ENCODE assay signal across 1 cellular context in genomic region chr7:114418117-114418516, GRCh38.
TF ChIP-seq lines count a peak whose summit lies in the region.

No MANE protein-coding gene starts in this region.

TF ChIP-seq in HEK293, 187 proteins besides CTCF, POLR2A, EP300 and RAD21 (continued from another document and continues in another):
- TF ChIP-seq ZNF639 (tag by site-specific recombination; IDR thresholded peaks at IDR 0.05) (peak; percentile 92), ZBTB20 (tag by site-specific recombination; IDR thresholded peaks at IDR 0.05) (no peak), IKZF3 (tag by site-specific recombination; IDR thresholded peaks at IDR 0.05) (peak; percentile 99), SP3 (tag by site-specific recombination; IDR thresholded peaks at IDR 0.05) (no peak; the same call in 1 of the 2 replicates), ZNF677 (tag by site-specific recombination; IDR thresholded peaks at IDR 0.05) (no peak), ZNF169 (tag by site-specific recombination; IDR thresholded peaks at IDR 0.05) (no peak), ZNF510 (tag by site-specific recombination; IDR thresholded peaks at IDR 0.05; ENCODE audit: insufficient replicate concordance) (no peak), ZFP69B (tag by site-specific recombination; IDR thresholded peaks at IDR 0.05) (peak; percentile 70; the same call in 1 of the 2 replicates), ZFP41 (tag by site-specific recombination; IDR thresholded peaks at IDR 0.05; ENCODE audit: borderline replicate concordance) (no peak), ZNF449 (tag by site-specific recombination; IDR thresholded peaks at IDR 0.05) (peak; percentile 44; the same call in 1 of the 2 replicates), ZNF433 (tag by site-specific recombination; IDR thresholded peaks at IDR 0.05; ENCODE audit: low read depth) (no peak), ZFP37 (tag by site-specific recombination; IDR thresholded peaks at IDR 0.05) (no peak), ZNF404 (tag by site-specific recombination; IDR thresholded peaks at IDR 0.05) (no peak), ZNF2 (tag by site-specific recombination; IDR thresholded peaks at IDR 0.05) (peak; percentile 85), ZNF530 (tag by site-specific recombination; IDR thresholded peaks at IDR 0.05; ENCODE audit: low read depth) (no peak), BCL11B (tag by site-specific recombination; IDR thresholded peaks at IDR 0.05; ENCODE audit: low read depth) (no peak), KLF17 (tag by site-specific recombination; IDR thresholded peaks at IDR 0.05) (no peak), RBAK (tag by site-specific recombination; IDR thresholded peaks at IDR 0.05) (no peak), ZNF488 (tag by site-specific recombination; IDR thresholded peaks at IDR 0.05) (peak; percentile 89), HOXD13 (CRISPR knock-in tag; IDR thresholded peaks at IDR 0.05; ENCODE audit: borderline replicate concordance) (no peak), PRDM10 (tag by site-specific recombination; IDR thresholded peaks at IDR 0.05) (peak; percentile 32; the same call in 1 of the 2 replicates), ZNF174 (tag by site-specific recombination; IDR thresholded peaks at IDR 0.05) (no peak), ZNF544 (tag by site-specific recombination; IDR thresholded peaks at IDR 0.05) (no peak), ZNF518A (tag by site-specific recombination; conservative IDR thresholded peaks at IDR 0.05; ENCODE audit: low read depth) (peak; percentile 40), GLIS1 (tag by site-specific recombination; IDR thresholded peaks at IDR 0.05) (no peak), BCL11A (tag by site-specific recombination; IDR thresholded peaks at IDR 0.05; ENCODE audit: low read depth) (0 out of 2 replicates have a peak, but pooled peaks have one; percentile 54), ZNF223 (tag by site-specific recombination; IDR thresholded peaks at IDR 0.05) (no peak), SP7 (tag by site-specific recombination; IDR thresholded peaks at IDR 0.05) (peak; percentile 82), ZNF549 (tag by site-specific recombination; IDR thresholded peaks at IDR 0.05) (no peak), ZNF626 (tag by site-specific recombination; IDR thresholded peaks at IDR 0.05) (no peak), ZNF623 (tag by site-specific recombination; IDR thresholded peaks at IDR 0.05) (no peak), ZBTB44 (tag by site-specific recombination; IDR thresholded peaks at IDR 0.05) (peak; percentile 81), PRDM6 (tag by site-specific recombination; IDR thresholded peaks at IDR 0.05) (peak; percentile 97), ZNF341 (tag by site-specific recombination; IDR thresholded peaks at IDR 0.05; ENCODE audit: low read depth) (no peak; the same call in 1 of the 2 replicates), KLF10 (tag by site-specific recombination; IDR thresholded peaks at IDR 0.05) (peak; percentile 80), ZNF843 (tag by site-specific recombination; IDR thresholded peaks at IDR 0.05) (peak; percentile 98), SCRT2 (tag by site-specific recombination; IDR thresholded peaks at IDR 0.05) (peak; percentile 73), ZNF501 (tag by site-specific recombination; IDR thresholded peaks at IDR 0.05) (peak; percentile 75; the same call in 1 of the 2 replicates), ZNF707 (tag by site-specific recombination; IDR thresholded peaks at IDR 0.05) (no peak), ZSCAN5A (tag by site-specific recombination; IDR thresholded peaks at IDR 0.05) (no peak), ZNF513 (tag by site-specific recombination; IDR thresholded peaks at IDR 0.05) (peak; percentile 23; the same call in 1 of the 2 replicates), ZNF560 (tag by site-specific recombination; IDR thresholded peaks at IDR 0.05; ENCODE audit: borderline replicate concordance) (no peak), ZNF266 (tag by site-specific recombination; IDR thresholded peaks at IDR 0.05; ENCODE audit: low read depth) (no peak)
